ENCODE assay signal across 1 cellular context in the genomic region with DNA sequence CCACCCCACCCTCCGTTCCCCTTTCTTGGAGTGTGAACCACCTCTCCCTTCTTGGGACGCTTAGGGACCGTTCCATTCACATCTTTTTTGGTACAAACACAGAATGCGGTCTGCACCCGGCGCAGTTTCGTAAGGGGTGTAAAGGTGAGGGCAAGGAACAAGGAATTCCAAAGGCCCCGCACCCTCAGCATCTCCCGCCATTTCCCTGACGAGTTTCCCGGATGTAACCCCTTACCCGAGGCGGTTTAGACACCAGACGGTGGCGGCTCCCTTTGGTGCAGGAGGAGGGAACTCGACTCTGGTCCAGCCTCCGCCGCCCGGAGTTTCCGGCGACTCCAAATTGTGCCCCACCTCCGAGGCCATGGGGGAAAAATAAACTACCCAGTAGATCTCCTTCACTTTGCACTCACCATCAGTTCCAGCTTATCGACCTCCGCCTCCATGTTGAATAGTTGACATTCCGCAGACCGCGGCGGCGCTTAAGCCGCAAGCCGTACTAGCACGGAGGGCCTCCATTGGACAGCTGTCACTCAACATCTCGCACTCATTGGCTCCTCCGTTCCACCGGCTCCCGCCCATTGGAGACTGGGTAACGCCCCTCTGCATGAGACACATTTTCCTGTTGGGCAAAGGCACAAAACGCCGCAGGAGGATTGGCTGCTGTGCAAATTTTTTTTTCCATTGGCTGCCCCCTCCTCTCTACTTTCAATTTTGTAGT.
A peak's percentile ranks its signal among the peaks of the same experiment; 100 is the strongest.
TF ChIP-seq lines count a peak whose summit lies in the region.

A gene with protein sequence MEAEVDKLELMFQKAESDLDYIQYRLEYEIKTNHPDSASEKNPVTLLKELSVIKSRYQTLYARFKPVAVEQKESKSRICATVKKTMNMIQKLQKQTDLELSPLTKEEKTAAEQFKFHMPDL (minus strand): TSS at position 466 of the 718 bp plus-strand sequence. CDS start 23 bp downstream, at position 443.

TF ChIP-seq in K562, 482 proteins besides CTCF, POLR2A, EP300 and RAD21 (continued from another document and continues in another):
- TF ChIP-seq SIX5 (IDR thresholded peaks at IDR 0.05; ENCODE audit: borderline replicate concordance in 1 of 2, insufficient read depth in 1 of 2, low read depth in 1 of 2, low read length in 2 of 2) (no peak), ZNF699 (CRISPR knock-in tag; IDR thresholded peaks at IDR 0.05; ENCODE audit: insufficient replicate concordance) (no peak), ZNF347 (CRISPR knock-in tag; IDR thresholded peaks at IDR 0.05; ENCODE audit: low read depth) (no peak), ZNF280A (IDR thresholded peaks at IDR 0.05; ENCODE audit: low read depth, partially characterized antibody) (no peak), KDM4B (IDR thresholded peaks at IDR 0.05; ENCODE audit: borderline replicate concordance in 2 of 2, low read depth in 1 of 2) (no peak), TSC22D4 (tag; IDR thresholded peaks at IDR 0.05) (no peak), GABPA (tag; conservative IDR thresholded peaks at IDR 0.05; ENCODE audit: low read depth) (peak; percentile 70), CCNT2 (IDR thresholded peaks at IDR 0.05; ENCODE audit: borderline replicate concordance, extremely low read depth, insufficient read length, low read depth, low read length) (no peak), STAG1 (CRISPR knock-in tag; IDR thresholded peaks at IDR 0.05; ENCODE audit: borderline replicate concordance) (no peak), ETV1 (tag; conservative IDR thresholded peaks at IDR 0.05; ENCODE audit: low read depth) (no peak; the same call in 1 of the 2 replicates), MAZ (CRISPR knock-in tag; conservative IDR thresholded peaks at IDR 0.05 in 1 of 2, IDR thresholded peaks at IDR 0.05 in 1 of 2) (peak in 1 of 2 experiments; percentile 63; a peak in 2 of 4 replicates), GTF2A2 (tag; IDR thresholded peaks at IDR 0.05) (no peak), SRSF9 (IDR thresholded peaks at IDR 0.05; ENCODE audit: borderline replicate concordance, low read depth, low read length) (no peak), KHSRP (IDR thresholded peaks at IDR 0.05) (no peak), ILF3 (IDR thresholded peaks at IDR 0.05; ENCODE audit: borderline replicate concordance) (no peak), TRIM28 (IDR thresholded peaks at IDR 0.05) (no peak; the same call in 1 of the 2 replicates), TBP (optimal IDR thresholded peaks at IDR 0.05; ENCODE audit: low read depth, low read length) (peak; percentile 93), PHF21A (IDR thresholded peaks at IDR 0.05; ENCODE audit: borderline replicate concordance, low read depth) (no peak), HNRNPUL1 (IDR thresholded peaks at IDR 0.05; ENCODE audit: low read length) (no peak), POLR2AphosphoS2 (IDR thresholded peaks at IDR 0.05; ENCODE audit: low read length) (no peak), MLLT1 (IDR thresholded peaks at IDR 0.05) (peak; percentile 89 to 97), NR2F6 (CRISPR knock-in tag; IDR thresholded peaks at IDR 0.05) (no peak)
- TF ChIP-seq, protein P1, sequence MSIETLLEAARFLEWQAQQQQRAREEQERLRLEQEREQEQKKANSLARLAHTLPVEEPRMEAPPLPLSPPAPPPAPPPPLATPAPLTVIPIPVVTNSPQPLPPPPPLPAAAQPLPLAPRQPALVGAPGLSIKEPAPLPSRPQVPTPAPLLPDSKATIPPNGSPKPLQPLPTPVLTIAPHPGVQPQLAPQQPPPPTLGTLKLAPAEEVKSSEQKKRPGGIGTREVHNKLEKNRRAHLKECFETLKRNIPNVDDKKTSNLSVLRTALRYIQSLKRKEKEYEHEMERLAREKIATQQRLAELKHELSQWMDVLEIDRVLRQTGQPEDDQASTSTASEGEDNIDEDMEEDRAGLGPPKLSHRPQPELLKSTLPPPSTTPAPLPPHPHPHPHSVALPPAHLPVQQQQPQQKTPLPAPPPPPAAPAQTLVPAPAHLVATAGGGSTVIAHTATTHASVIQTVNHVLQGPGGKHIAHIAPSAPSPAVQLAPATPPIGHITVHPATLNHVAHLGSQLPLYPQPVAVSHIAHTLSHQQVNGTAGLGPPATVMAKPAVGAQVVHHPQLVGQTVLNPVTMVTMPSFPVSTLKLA (conservative IDR thresholded peaks at IDR 0.05), result peak; percentile 52 to 86
- TF ChIP-seq, protein P2, sequence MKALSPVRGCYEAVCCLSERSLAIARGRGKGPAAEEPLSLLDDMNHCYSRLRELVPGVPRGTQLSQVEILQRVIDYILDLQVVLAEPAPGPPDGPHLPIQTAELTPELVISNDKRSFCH (CRISPR knock-in tag; IDR thresholded peaks at IDR 0.05), result no peak
- TF ChIP-seq, protein P2 (tag; IDR thresholded peaks at IDR 0.05), result no peak; the same call in 1 of the 2 replicates
- TF ChIP-seq, protein P3, sequence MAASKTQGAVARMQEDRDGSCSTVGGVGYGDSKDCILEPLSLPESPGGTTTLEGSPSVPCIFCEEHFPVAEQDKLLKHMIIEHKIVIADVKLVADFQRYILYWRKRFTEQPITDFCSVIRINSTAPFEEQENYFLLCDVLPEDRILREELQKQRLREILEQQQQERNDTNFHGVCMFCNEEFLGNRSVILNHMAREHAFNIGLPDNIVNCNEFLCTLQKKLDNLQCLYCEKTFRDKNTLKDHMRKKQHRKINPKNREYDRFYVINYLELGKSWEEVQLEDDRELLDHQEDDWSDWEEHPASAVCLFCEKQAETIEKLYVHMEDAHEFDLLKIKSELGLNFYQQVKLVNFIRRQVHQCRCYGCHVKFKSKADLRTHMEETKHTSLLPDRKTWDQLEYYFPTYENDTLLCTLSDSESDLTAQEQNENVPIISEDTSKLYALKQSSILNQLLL (CRISPR knock-in tag; IDR thresholded peaks at IDR 0.05; ENCODE audit: borderline replicate concordance), result no peak
- TF ChIP-seq, protein P4, sequence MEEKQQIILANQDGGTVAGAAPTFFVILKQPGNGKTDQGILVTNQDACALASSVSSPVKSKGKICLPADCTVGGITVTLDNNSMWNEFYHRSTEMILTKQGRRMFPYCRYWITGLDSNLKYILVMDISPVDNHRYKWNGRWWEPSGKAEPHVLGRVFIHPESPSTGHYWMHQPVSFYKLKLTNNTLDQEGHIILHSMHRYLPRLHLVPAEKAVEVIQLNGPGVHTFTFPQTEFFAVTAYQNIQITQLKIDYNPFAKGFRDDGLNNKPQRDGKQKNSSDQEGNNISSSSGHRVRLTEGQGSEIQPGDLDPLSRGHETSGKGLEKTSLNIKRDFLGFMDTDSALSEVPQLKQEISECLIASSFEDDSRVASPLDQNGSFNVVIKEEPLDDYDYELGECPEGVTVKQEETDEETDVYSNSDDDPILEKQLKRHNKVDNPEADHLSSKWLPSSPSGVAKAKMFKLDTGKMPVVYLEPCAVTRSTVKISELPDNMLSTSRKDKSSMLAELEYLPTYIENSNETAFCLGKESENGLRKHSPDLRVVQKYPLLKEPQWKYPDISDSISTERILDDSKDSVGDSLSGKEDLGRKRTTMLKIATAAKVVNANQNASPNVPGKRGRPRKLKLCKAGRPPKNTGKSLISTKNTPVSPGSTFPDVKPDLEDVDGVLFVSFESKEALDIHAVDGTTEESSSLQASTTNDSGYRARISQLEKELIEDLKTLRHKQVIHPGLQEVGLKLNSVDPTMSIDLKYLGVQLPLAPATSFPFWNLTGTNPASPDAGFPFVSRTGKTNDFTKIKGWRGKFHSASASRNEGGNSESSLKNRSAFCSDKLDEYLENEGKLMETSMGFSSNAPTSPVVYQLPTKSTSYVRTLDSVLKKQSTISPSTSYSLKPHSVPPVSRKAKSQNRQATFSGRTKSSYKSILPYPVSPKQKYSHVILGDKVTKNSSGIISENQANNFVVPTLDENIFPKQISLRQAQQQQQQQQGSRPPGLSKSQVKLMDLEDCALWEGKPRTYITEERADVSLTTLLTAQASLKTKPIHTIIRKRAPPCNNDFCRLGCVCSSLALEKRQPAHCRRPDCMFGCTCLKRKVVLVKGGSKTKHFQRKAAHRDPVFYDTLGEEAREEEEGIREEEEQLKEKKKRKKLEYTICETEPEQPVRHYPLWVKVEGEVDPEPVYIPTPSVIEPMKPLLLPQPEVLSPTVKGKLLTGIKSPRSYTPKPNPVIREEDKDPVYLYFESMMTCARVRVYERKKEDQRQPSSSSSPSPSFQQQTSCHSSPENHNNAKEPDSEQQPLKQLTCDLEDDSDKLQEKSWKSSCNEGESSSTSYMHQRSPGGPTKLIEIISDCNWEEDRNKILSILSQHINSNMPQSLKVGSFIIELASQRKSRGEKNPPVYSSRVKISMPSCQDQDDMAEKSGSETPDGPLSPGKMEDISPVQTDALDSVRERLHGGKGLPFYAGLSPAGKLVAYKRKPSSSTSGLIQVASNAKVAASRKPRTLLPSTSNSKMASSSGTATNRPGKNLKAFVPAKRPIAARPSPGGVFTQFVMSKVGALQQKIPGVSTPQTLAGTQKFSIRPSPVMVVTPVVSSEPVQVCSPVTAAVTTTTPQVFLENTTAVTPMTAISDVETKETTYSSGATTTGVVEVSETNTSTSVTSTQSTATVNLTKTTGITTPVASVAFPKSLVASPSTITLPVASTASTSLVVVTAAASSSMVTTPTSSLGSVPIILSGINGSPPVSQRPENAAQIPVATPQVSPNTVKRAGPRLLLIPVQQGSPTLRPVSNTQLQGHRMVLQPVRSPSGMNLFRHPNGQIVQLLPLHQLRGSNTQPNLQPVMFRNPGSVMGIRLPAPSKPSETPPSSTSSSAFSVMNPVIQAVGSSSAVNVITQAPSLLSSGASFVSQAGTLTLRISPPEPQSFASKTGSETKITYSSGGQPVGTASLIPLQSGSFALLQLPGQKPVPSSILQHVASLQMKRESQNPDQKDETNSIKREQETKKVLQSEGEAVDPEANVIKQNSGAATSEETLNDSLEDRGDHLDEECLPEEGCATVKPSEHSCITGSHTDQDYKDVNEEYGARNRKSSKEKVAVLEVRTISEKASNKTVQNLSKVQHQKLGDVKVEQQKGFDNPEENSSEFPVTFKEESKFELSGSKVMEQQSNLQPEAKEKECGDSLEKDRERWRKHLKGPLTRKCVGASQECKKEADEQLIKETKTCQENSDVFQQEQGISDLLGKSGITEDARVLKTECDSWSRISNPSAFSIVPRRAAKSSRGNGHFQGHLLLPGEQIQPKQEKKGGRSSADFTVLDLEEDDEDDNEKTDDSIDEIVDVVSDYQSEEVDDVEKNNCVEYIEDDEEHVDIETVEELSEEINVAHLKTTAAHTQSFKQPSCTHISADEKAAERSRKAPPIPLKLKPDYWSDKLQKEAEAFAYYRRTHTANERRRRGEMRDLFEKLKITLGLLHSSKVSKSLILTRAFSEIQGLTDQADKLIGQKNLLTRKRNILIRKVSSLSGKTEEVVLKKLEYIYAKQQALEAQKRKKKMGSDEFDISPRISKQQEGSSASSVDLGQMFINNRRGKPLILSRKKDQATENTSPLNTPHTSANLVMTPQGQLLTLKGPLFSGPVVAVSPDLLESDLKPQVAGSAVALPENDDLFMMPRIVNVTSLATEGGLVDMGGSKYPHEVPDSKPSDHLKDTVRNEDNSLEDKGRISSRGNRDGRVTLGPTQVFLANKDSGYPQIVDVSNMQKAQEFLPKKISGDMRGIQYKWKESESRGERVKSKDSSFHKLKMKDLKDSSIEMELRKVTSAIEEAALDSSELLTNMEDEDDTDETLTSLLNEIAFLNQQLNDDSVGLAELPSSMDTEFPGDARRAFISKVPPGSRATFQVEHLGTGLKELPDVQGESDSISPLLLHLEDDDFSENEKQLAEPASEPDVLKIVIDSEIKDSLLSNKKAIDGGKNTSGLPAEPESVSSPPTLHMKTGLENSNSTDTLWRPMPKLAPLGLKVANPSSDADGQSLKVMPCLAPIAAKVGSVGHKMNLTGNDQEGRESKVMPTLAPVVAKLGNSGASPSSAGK (IDR thresholded peaks at IDR 0.05), result peak; percentile 55; the same call in 1 of the 2 replicates
- TF ChIP-seq, protein P5, sequence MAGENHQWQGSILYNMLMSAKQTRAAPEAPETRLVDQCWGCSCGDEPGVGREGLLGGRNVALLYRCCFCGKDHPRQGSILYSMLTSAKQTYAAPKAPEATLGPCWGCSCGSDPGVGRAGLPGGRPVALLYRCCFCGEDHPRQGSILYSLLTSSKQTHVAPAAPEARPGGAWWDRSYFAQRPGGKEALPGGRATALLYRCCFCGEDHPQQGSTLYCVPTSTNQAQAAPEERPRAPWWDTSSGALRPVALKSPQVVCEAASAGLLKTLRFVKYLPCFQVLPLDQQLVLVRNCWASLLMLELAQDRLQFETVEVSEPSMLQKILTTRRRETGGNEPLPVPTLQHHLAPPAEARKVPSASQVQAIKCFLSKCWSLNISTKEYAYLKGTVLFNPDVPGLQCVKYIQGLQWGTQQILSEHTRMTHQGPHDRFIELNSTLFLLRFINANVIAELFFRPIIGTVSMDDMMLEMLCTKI (IDR thresholded peaks at IDR 0.05; ENCODE audit: partially characterized antibody), result no peak
- TF ChIP-seq, protein P6, sequence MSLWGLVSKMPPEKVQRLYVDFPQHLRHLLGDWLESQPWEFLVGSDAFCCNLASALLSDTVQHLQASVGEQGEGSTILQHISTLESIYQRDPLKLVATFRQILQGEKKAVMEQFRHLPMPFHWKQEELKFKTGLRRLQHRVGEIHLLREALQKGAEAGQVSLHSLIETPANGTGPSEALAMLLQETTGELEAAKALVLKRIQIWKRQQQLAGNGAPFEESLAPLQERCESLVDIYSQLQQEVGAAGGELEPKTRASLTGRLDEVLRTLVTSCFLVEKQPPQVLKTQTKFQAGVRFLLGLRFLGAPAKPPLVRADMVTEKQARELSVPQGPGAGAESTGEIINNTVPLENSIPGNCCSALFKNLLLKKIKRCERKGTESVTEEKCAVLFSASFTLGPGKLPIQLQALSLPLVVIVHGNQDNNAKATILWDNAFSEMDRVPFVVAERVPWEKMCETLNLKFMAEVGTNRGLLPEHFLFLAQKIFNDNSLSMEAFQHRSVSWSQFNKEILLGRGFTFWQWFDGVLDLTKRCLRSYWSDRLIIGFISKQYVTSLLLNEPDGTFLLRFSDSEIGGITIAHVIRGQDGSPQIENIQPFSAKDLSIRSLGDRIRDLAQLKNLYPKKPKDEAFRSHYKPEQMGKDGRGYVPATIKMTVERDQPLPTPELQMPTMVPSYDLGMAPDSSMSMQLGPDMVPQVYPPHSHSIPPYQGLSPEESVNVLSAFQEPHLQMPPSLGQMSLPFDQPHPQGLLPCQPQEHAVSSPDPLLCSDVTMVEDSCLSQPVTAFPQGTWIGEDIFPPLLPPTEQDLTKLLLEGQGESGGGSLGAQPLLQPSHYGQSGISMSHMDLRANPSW (CRISPR knock-in tag; IDR thresholded peaks at IDR 0.05), result no peak
